Comparison of ENCODE assay signal across 6 cellular contexts in genomic region chr6:54451516-54451915, GRCh38.
"Had no signal": no experiment of that assay in that cellular context is flagged by ENCODE, and none has a peak within 500 bp of the region (broad histone marks: within the 10 kb centered on the region; RNA-seq: fewer than 3 reads in every experiment).

No MANE protein-coding gene starts in this region.

- H3K4me1 ChIP-seq: HAP-1 had no signal

- H3K27ac ChIP-seq: HL-60 had no signal

- H3K4me1 Mint-ChIP-seq: GM23338, IgD-negative memory B cell had no signal

- H3K9me3 ChIP-seq: HAP-1 had no signal

- H3K36me3 Mint-ChIP-seq: IgD-negative memory B cell had no signal

- H3K27me3 Mint-ChIP-seq: IgD-negative memory B cell had no signal

- H3K9me3 Mint-ChIP-seq: HFFc6 had no signal

- H3K27ac Mint-ChIP-seq: GM23338, HFFc6, IgD-negative memory B cell had no signal

- H3K4me2 ChIP-seq: GM23338 had no signal

- H3K36me3 ChIP-seq: HAP-1 had no signal

- H2AFZ ChIP-seq: GM23338 had no signal

- DNase-seq: H7, HFFc6 had no signal

- H3K4me3 Mint-ChIP-seq: GM23338, HFFc6 had no signal

- H3K4me3 ChIP-seq: GM23338, HAP-1 had no signal
